1 cellular context compared by ENCODE assay signal in genomic region chr12:56804684-56805083, GRCh38.
TF ChIP-seq lines count a peak whose summit lies in the region.

No MANE protein-coding gene starts in this region.

TF ChIP-seq in HepG2, 621 proteins besides CTCF, POLR2A, EP300 and RAD21:
- TF ChIP-seq CCAR2 (optimal IDR thresholded peaks at IDR 0.05; ENCODE audit: low read depth, low read length) (no peak), MYC (CRISPR knock-in tag; IDR thresholded peaks at IDR 0.05; ENCODE audit: borderline replicate concordance) (peak; percentile 18; the same call in 1 of the 2 replicates), MTA1 (CRISPR knock-in tag; IDR thresholded peaks at IDR 0.05; ENCODE audit: borderline replicate concordance) (peak; percentile 27; the same call in 1 of the 2 replicates), PAXIP1 (CRISPR knock-in tag; conservative IDR thresholded peaks at IDR 0.05) (0 out of 2 replicates have a peak, but pooled peaks have one; percentile 14), SALL1 (CRISPR knock-in tag; IDR thresholded peaks at IDR 0.05) (peak; percentile 36; the same call in 1 of the 2 replicates), ZNF687 (CRISPR knock-in tag; IDR thresholded peaks at IDR 0.05) (peak; percentile 27; the same call in 1 of the 2 replicates), ZBTB7A (CRISPR knock-in tag; IDR thresholded peaks at IDR 0.05) (0 out of 2 replicates have a peak, but pooled peaks have one; percentile 22), HNRNPL (IDR thresholded peaks at IDR 0.05; ENCODE audit: low read depth, low read length) (0 out of 2 replicates have a peak, but pooled peaks have one; percentile 56), HIC2 (CRISPR knock-in tag; IDR thresholded peaks at IDR 0.05; ENCODE audit: low read depth) (peak; percentile 90; the same call in 1 of the 2 replicates), HNF4A (CRISPR knock-in tag; IDR thresholded peaks at IDR 0.05) (0 out of 2 replicates have a peak, but pooled peaks have one; percentile 12), SMAD3 (CRISPR knock-in tag; IDR thresholded peaks at IDR 0.05) (no peak), ZNF382 (CRISPR knock-in tag; IDR thresholded peaks at IDR 0.05; ENCODE audit: borderline replicate concordance) (no peak), ZSCAN30 (CRISPR knock-in tag; IDR thresholded peaks at IDR 0.05) (no peak)
